In genomic region chr1:210707300-210707699, GRCh38 we compare ENCODE assay signal across 1 cellular context.
TF ChIP-seq lines count a peak whose summit lies in the region.

No MANE protein-coding gene starts in this region.

TF ChIP-seq in A549, 52 proteins besides CTCF, POLR2A, EP300 and RAD21 (continued from another document):
- TF ChIP-seq, protein P1, sequence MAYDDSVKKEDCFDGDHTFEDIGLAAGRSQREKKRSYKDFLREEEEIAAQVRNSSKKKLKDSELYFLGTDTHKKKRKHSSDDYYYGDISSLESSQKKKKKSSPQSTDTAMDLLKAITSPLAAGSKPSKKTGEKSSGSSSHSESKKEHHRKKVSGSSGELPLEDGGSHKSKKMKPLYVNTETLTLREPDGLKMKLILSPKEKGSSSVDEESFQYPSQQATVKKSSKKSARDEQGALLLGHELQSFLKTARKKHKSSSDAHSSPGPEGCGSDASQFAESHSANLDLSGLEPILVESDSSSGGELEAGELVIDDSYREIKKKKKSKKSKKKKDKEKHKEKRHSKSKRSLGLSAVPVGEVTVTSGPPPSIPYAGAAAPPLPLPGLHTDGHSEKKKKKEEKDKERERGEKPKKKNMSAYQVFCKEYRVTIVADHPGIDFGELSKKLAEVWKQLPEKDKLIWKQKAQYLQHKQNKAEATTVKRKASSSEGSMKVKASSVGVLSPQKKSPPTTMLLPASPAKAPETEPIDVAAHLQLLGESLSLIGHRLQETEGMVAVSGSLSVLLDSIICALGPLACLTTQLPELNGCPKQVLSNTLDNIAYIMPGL (CRISPR knock-in tag; IDR thresholded peaks at IDR 0.05; ENCODE audit: borderline replicate concordance) = no peak
